Comparison of ENCODE assay signal across 16 cellular contexts in the genomic region with DNA sequence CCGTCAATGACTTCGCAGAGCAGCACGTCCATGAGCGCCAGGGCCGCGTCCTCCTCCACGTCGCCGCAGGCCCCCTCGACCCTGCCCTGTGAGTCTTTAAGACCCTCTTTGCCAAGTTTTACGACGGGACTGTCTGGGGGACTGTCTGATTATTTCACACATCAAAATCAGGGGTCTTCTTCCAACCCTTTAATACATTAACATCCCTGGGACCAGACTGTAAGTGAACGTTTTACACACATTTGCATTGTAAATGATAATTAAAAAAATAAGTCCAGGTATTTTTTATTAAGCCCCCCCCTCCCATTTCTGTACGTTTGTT. TPM values are rescaled to one million over a fixed set of nuclear protein-coding genes. Genes with fewer than 3 reads are reported as not detected.
DNase-seq lines count a peak whose midpoint lies in the region; ATAC-seq, FAIRE-seq and TF ChIP-seq lines count a peak whose summit lies in the region.
"Had no signal": no experiment of that assay in that cellular context is flagged by ENCODE, and none has a peak within 500 bp of the region (broad histone marks: within the 10 kb centered on the region; RNA-seq: fewer than 3 reads in every experiment).

No MANE protein-coding gene starts in this region.

- no peak for DNase-seq in activated CD4-positive, alpha-beta T cell treated with anti-CD3 and anti-CD28 coated beads, Interleukin-2, amount 10 ng/mL, durations not matched to agents 7 days and 5 days
- DNase-seq in activated CD4-positive, alpha-beta T cell treated with anti-CD3 and anti-CD28 coated beads, Interleukin-2, amount 50 U/mL, for 1 hour = no peak
- DNase-seq in T-helper 17 cell = no peak
- no peak for DNase-seq in fibroblast of the aortic adventitia (ENCODE audit: low read depth)
- no peak for DNase-seq in osteocyte (ENCODE audit: extremely low spot score, unreplicated experiment)
- no peak for DNase-seq in GM12892 (ENCODE audit: insufficient read length)
- DNase-seq: activated CD4-positive, alpha-beta T cell treated with anti-CD3 and anti-CD28 coated beads for 4 hours; activated gamma-delta T cell treated with Interleukin-2 at 50 U/mL for 16 hours; cerebellar nuclear complex; hippocampal formation; upper lobe of right lung had no signal

- POLR2A ChIA-PET in activated CD4-positive, alpha-beta T cell treated with anti-CD3 and anti-CD28 coated beads, Interleukin-2, amount 10 ng/mL, durations not matched to agents 7 days and 5 days (lab: Charles Lee) = no interaction called here

- CTCF ChIA-PET in activated CD4-positive, alpha-beta T cell treated with anti-CD3 and anti-CD28 coated beads, Interleukin-2, amount 10 ng/mL, durations not matched to agents 7 days and 5 days (lab: Charles Lee) = no interaction called here

- peaks cover 2% of the 10 kb centered on the region for H3K9me3 Mint-ChIP-seq in activated CD4-positive, alpha-beta T cell treated with anti-CD3 and anti-CD28 coated beads, Interleukin-2, amount 10 ng/mL, durations not matched to agents 7 days and 5 days
- H3K9me3 Mint-ChIP-seq in osteocyte (ENCODE audit: unreplicated experiment) = no peaks in the 10 kb centered on the region

- peaks cover 4% of the 10 kb centered on the region for H3K36me3 Mint-ChIP-seq in activated CD4-positive, alpha-beta T cell treated with anti-CD3 and anti-CD28 coated beads, Interleukin-2, amount 10 ng/mL, durations not matched to agents 7 days and 5 days (ENCODE audit: low read depth)
- peaks cover 5% of the 10 kb centered on the region for H3K36me3 Mint-ChIP-seq in T-helper 17 cell (ENCODE audit: low read depth)
- no peaks in the 10 kb centered on the region for H3K36me3 Mint-ChIP-seq in osteocyte (ENCODE audit: unreplicated experiment)
- H3K36me3 Mint-ChIP-seq: IgD-negative memory B cell had no signal

- FAIRE-seq in GM12892 (lab: Jason Lieb, UNC) = no peak

- H3K4me3 Mint-ChIP-seq in activated CD4-positive, alpha-beta T cell treated with anti-CD3 and anti-CD28 coated beads, Interleukin-2, amount 10 ng/mL, durations not matched to agents 7 days and 5 days = peak overlapping the region; percentile 38
- H3K4me3 Mint-ChIP-seq in T-helper 17 cell = peak overlapping the region; percentile 59
- H3K4me3 Mint-ChIP-seq in osteocyte (ENCODE audit: unreplicated experiment) = peak overlapping the region; percentile 52

- TF ChIP-seq CTCF in fibroblast of the aortic adventitia (IDR thresholded peaks at IDR 0.05; ENCODE audit: insufficient read depth, low read length) (no peak), osteocyte (IDR thresholded peaks at IDR 0.05) (no peak)

- peaks cover 11% of the 10 kb centered on the region for H3K4me1 Mint-ChIP-seq in activated CD4-positive, alpha-beta T cell treated with anti-CD3 and anti-CD28 coated beads, Interleukin-2, amount 10 ng/mL, durations not matched to agents 7 days and 5 days
- peaks cover 5% of the 10 kb centered on the region for H3K4me1 Mint-ChIP-seq in T-helper 17 cell
- H3K4me1 Mint-ChIP-seq in osteocyte (ENCODE audit: unreplicated experiment) = peaks cover 12% of the 10 kb centered on the region

- no peaks in the 10 kb centered on the region for H3K9me3 ChIP-seq in T-helper 17 cell (ENCODE audit: control insufficient read depth, low read length, poor library complexity, severe bottlenecking)
- H3K9me3 ChIP-seq: upper lobe of right lung had no signal

- H3K27me3 Mint-ChIP-seq in activated CD4-positive, alpha-beta T cell treated with anti-CD3 and anti-CD28 coated beads, Interleukin-2, amount 10 ng/mL, durations not matched to agents 7 days and 5 days = peaks cover 52% of the 10 kb centered on the region
- peaks cover 39% of the 10 kb centered on the region for H3K27me3 Mint-ChIP-seq in T-helper 17 cell
- H3K27me3 Mint-ChIP-seq in osteocyte (ENCODE audit: unreplicated experiment) = peaks cover 78% of the 10 kb centered on the region

- peak overlapping the region; percentile 60 for H3K27ac Mint-ChIP-seq in activated CD4-positive, alpha-beta T cell treated with anti-CD3 and anti-CD28 coated beads, Interleukin-2, amount 10 ng/mL, durations not matched to agents 7 days and 5 days
- H3K27ac Mint-ChIP-seq in T-helper 17 cell (peak overlapping the region; percentile 8), osteocyte (ENCODE audit: unreplicated experiment) (no peak overlapping the region)
- H3K27ac Mint-ChIP-seq: IgD-negative memory B cell had no signal

- TF ChIP-seq POLR2A in GM12892 (IDR thresholded peaks at IDR 0.05; ENCODE audit: low read depth, low read length) = no peak

- H3K4me3 ChIP-seq in fibroblast of the aortic adventitia (ENCODE audit: low read depth, low read length) = peak overlapping the region; percentile 44
- H3K4me3 ChIP-seq: upper lobe of right lung had no signal

- no peak for ATAC-seq in T-helper 17 cell
- ATAC-seq in HG03565 (IDR thresholded peaks at IDR 0.05; ENCODE audit: unreplicated experiment) = no peak
- no peak for ATAC-seq in HG03045 (IDR thresholded peaks at IDR 0.05; ENCODE audit: unreplicated experiment)

RNA-seq across cellular contexts. Expression of gene FOXG1, which starts 1.9 kb away (rescaled TPM):
- total RNA-seq in activated CD4-positive, alpha-beta T cell treated with anti-CD3 and anti-CD28 coated beads, Interleukin-2, amount 10 ng/mL, durations not matched to agents 7 days and 5 days = not detected
- total RNA-seq in T-helper 17 cell = not detected
- 0.63 TPM in 1 of 2 replicates, not detected in the other for total RNA-seq in fibroblast of the aortic adventitia (ENCODE audit: low replicate concordance)
- not detected in 2 replicates for total RNA-seq in osteocyte
- 1.00 TPM for polyA plus RNA-seq in GM12892 (2012; ENCODE audit: missing spikeins)
- total RNA-seq: lung microvascular endothelial cell; T-helper 1 cell treated with Interleukin-12 subunit alpha and Interleukin-12 subunit beta and Interleukin-4 antibody, amounts not matched to agents 30 ng/mL and 1 ng/mL, for 36 hours; upper lobe of right lung had no signal
- polyA plus RNA-seq: IgD-negative memory B cell had no signal
